Comparison of ENCODE assay signal across 2 cellular contexts in the genomic region with DNA sequence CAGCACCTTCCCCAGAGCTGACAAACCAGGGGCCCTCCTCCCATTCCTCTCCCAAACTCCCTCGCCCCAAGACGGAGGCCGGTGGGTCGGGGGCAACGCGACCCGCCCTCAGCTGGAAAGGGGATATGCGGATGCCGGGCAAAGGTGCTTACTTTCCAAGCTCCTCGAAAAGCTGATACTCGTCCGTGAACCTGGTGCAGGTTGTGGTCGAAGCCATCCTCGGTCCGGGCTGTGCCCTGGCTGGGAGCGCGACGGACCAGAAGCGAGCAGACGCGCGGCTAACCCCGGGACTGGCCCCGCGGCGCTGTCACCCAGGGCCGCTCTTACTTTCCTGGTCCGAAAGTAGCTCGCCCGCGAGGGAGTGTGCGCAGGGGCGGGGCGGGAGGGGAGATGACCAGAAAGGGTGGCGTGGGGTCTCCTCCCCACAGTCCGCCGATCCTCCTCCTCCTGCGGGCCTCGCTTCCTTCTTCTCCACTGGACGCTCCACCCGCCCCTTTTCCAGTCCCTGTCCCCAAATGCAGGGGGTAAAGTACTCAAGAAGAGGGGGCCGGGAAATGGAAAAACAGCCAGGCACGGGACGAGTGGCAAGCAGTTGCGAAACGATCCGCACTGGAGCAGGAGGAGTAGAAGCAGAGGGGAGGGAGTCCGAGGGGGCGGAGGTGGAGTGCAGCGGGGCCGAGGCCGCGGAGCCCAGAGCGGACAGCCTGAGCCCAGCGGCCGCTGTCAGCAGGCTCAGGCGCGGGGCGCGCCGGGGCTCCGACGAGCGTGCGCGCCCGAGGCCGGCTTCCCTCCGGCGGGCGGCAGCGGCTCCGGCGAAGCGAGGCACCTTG.
TF ChIP-seq lines count a peak whose summit lies in the region.

No MANE protein-coding gene starts in this region.

TF ChIP-seq in HEK293, 187 proteins besides CTCF, POLR2A, EP300 and RAD21:
- TF ChIP-seq, protein P1, sequence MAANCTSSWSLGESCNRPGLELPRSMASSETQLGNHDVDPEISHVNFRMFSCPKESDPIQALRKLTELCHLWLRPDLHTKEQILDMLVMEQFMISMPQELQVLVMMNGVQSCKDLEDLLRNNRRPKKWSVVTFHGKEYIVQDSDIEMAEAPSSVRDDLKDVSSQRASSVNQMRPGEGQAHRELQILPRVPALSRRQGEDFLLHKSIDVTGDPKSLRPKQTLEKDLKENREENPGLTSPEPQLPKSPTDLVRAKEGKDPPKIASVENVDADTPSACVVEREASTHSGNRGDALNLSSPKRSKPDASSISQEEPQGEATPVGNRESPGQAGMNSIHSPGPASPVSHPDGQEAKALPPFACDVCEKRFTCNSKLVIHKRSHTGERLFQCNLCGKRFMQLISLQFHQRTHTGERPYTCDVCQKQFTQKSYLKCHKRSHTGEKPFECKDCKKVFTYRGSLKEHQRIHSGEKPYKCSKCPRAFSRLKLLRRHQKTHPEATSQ (tag by site-specific recombination; IDR thresholded peaks at IDR 0.05) = no peak
- TF ChIP-seq ZBTB26 (tag by site-specific recombination; optimal IDR thresholded peaks at IDR 0.05) (peak; percentile 76), KLF9 (tag by site-specific recombination; IDR thresholded peaks at IDR 0.05; ENCODE audit: low read depth) (peak; percentile 31; the same call in 1 of the 2 replicates), SP2 (tag by site-specific recombination; IDR thresholded peaks at IDR 0.05) (peak; percentile 43), SP7 (tag by site-specific recombination; IDR thresholded peaks at IDR 0.05) (0 out of 2 replicates have a peak, but pooled peaks have one; percentile 3), GLIS2 (tag by site-specific recombination; IDR thresholded peaks at IDR 0.05) (peak; percentile 78), KLF16 (tag by site-specific recombination; IDR thresholded peaks at IDR 0.05) (peak; percentile 75), HOXC10 (CRISPR knock-in tag; IDR thresholded peaks at IDR 0.05) (no peak), KLF8 (tag by site-specific recombination; IDR thresholded peaks at IDR 0.05) (peak; percentile 54), GLIS1 (tag by site-specific recombination; IDR thresholded peaks at IDR 0.05) (peak; percentile 53; the same call in 1 of the 2 replicates), WT1 (tag by site-specific recombination; IDR thresholded peaks at IDR 0.05) (0 out of 2 replicates have a peak, but pooled peaks have one; percentile 16), SP3 (tag by site-specific recombination; IDR thresholded peaks at IDR 0.05) (peak; percentile 36), ZNF596 (tag by site-specific recombination; IDR thresholded peaks at IDR 0.05) (0 out of 2 replicates have a peak, but pooled peaks have one; percentile 33), ZFP3 (tag by site-specific recombination; IDR thresholded peaks at IDR 0.05; ENCODE audit: low read depth) (no peak), ZNF366 (tag by site-specific recombination; conservative IDR thresholded peaks at IDR 0.05) (no peak; the same call in 1 of the 2 replicates), ZBTB20 (tag by site-specific recombination; IDR thresholded peaks at IDR 0.05) (peak; percentile 51; the same call in 1 of the 2 replicates), ZNF660 (tag by site-specific recombination; IDR thresholded peaks at IDR 0.05) (0 out of 2 replicates have a peak, but pooled peaks have one; percentile 10), ZXDB (tag by site-specific recombination; IDR thresholded peaks at IDR 0.05) (peak; percentile 29), ZNF341 (tag by site-specific recombination; IDR thresholded peaks at IDR 0.05; ENCODE audit: low read depth) (peak; percentile 67), ZNF433 (tag by site-specific recombination; IDR thresholded peaks at IDR 0.05; ENCODE audit: low read depth) (no peak), ZNF274 (IDR thresholded peaks at IDR 0.05; ENCODE audit: low read length) (no peak), ZNF274 (tag by site-specific recombination; IDR thresholded peaks at IDR 0.05; ENCODE audit: borderline replicate concordance) (no peak), ZNF335 (tag by site-specific recombination; conservative IDR thresholded peaks at IDR 0.05) (peak; percentile 52; the same call in 1 of the 2 replicates)
- TF ChIP-seq, protein P2, sequence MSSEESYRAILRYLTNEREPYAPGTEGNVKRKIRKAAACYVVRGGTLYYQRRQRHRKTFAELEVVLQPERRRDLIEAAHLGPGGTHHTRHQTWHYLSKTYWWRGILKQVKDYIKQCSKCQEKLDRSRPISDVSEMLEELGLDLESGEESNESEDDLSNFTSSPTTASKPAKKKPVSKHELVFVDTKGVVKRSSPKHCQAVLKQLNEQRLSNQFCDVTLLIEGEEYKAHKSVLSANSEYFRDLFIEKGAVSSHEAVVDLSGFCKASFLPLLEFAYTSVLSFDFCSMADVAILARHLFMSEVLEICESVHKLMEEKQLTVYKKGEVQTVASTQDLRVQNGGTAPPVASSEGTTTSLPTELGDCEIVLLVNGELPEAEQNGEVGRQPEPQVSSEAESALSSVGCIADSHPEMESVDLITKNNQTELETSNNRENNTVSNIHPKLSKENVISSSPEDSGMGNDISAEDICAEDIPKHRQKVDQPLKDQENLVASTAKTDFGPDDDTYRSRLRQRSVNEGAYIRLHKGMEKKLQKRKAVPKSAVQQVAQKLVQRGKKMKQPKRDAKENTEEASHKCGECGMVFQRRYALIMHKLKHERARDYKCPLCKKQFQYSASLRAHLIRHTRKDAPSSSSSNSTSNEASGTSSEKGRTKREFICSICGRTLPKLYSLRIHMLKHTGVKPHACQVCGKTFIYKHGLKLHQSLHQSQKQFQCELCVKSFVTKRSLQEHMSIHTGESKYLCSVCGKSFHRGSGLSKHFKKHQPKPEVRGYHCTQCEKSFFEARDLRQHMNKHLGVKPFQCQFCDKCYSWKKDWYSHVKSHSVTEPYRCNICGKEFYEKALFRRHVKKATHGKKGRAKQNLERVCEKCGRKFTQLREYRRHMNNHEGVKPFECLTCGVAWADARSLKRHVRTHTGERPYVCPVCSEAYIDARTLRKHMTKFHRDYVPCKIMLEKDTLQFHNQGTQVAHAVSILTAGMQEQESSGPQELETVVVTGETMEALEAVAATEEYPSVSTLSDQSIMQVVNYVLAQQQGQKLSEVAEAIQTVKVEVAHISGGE (tag by site-specific recombination; conservative IDR thresholded peaks at IDR 0.05; ENCODE audit: low read depth) = peak; percentile 1; the same call in 1 of the 2 replicates

TF ChIP-seq in HepG2, 621 proteins besides CTCF, POLR2A, EP300 and RAD21 (continued from another document and continues in another):
- TF ChIP-seq ELK4 (CRISPR knock-in tag; IDR thresholded peaks at IDR 0.05; ENCODE audit: borderline replicate concordance) (no peak), CHD4 (IDR thresholded peaks at IDR 0.05; ENCODE audit: borderline replicate concordance, low read length) (no peak), FOXP4 (CRISPR knock-in tag; IDR thresholded peaks at IDR 0.05) (peak; percentile 25; the same call in 1 of the 2 replicates), ZIK1 (CRISPR knock-in tag; IDR thresholded peaks at IDR 0.05; ENCODE audit: borderline replicate concordance, low read depth) (0 out of 2 replicates have a peak, but pooled peaks have one; percentile 9), WIZ (CRISPR knock-in tag; IDR thresholded peaks at IDR 0.05) (no peak), RFX3 (CRISPR knock-in tag; IDR thresholded peaks at IDR 0.05) (no peak), RFXANK (CRISPR knock-in tag; IDR thresholded peaks at IDR 0.05) (no peak), ZNF792 (CRISPR knock-in tag; IDR thresholded peaks at IDR 0.05) (0 out of 2 replicates have a peak, but pooled peaks have one; percentile 3), NFYC (CRISPR knock-in tag; IDR thresholded peaks at IDR 0.05) (no peak), ZNF772 (CRISPR knock-in tag; IDR thresholded peaks at IDR 0.05) (0 out of 2 replicates have a peak, but pooled peaks have one; percentile 2), ETV6 (CRISPR knock-in tag; conservative IDR thresholded peaks at IDR 0.05) (peak; percentile 36; the same call in 1 of the 2 replicates), ATF5 (CRISPR knock-in tag; IDR thresholded peaks at IDR 0.05; ENCODE audit: low read depth) (no peak), SP5 (CRISPR knock-in tag; IDR thresholded peaks at IDR 0.05; ENCODE audit: borderline replicate concordance, low read depth) (peak; percentile 35; the same call in 1 of the 2 replicates), MTERF4 (CRISPR knock-in tag; IDR thresholded peaks at IDR 0.05) (no peak), NFIB (CRISPR knock-in tag; IDR thresholded peaks at IDR 0.05; ENCODE audit: borderline replicate concordance) (no peak), RFX5 (IDR thresholded peaks at IDR 0.05; ENCODE audit: low read depth, low read length) (no peak), FIP1L1 (IDR thresholded peaks at IDR 0.05; ENCODE audit: borderline replicate concordance, insufficient read depth, low read depth, low read length) (no peak), SKI (IDR thresholded peaks at IDR 0.05; ENCODE audit: partially characterized antibody) (peak; percentile 30), RCOR2 (CRISPR knock-in tag; IDR thresholded peaks at IDR 0.05) (0 out of 2 replicates have a peak, but pooled peaks have one; percentile 15), ZMYM4 (CRISPR knock-in tag; IDR thresholded peaks at IDR 0.05) (peak; percentile 52; the same call in 1 of the 2 replicates), TMF1 (CRISPR knock-in tag; IDR thresholded peaks at IDR 0.05; ENCODE audit: low read depth) (0 out of 2 replicates have a peak, but pooled peaks have one; percentile 30), ARNTL (CRISPR knock-in tag; IDR thresholded peaks at IDR 0.05) (peak; percentile 69; the same call in 1 of the 2 replicates), ZNF136 (CRISPR knock-in tag; IDR thresholded peaks at IDR 0.05; ENCODE audit: low read depth) (0 out of 2 replicates have a peak, but pooled peaks have one; percentile 44), POLR2G (IDR thresholded peaks at IDR 0.05; ENCODE audit: low read depth, low read length) (0 out of 2 replicates have a peak, but pooled peaks have one; percentile 14), TOPORS (CRISPR knock-in tag; IDR thresholded peaks at IDR 0.05) (peak; percentile 72; the same call in 1 of the 2 replicates)
- TF ChIP-seq, protein P3, sequence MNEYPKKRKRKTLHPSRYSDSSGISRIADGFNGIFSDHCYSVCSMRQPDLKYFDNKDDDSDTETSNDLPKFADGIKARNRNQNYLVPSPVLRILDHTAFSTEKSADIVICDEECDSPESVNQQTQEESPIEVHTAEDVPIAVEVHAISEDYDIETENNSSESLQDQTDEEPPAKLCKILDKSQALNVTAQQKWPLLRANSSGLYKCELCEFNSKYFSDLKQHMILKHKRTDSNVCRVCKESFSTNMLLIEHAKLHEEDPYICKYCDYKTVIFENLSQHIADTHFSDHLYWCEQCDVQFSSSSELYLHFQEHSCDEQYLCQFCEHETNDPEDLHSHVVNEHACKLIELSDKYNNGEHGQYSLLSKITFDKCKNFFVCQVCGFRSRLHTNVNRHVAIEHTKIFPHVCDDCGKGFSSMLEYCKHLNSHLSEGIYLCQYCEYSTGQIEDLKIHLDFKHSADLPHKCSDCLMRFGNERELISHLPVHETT (CRISPR knock-in tag; conservative IDR thresholded peaks at IDR 0.05) = 0 out of 2 replicates have a peak, but pooled peaks have one; percentile 22
- TF ChIP-seq, protein P4, sequence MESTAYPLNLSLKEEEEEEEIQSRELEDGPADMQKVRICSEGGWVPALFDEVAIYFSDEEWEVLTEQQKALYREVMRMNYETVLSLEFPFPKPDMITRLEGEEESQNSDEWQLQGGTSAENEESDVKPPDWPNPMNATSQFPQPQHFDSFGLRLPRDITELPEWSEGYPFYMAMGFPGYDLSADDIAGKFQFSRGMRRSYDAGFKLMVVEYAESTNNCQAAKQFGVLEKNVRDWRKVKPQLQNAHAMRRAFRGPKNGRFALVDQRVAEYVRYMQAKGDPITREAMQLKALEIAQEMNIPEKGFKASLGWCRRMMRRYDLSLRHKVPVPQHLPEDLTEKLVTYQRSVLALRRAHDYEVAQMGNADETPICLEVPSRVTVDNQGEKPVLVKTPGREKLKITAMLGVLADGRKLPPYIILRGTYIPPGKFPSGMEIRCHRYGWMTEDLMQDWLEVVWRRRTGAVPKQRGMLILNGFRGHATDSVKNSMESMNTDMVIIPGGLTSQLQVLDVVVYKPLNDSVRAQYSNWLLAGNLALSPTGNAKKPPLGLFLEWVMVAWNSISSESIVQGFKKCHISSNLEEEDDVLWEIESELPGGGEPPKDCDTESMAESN (CRISPR knock-in tag; conservative IDR thresholded peaks at IDR 0.05) = 0 out of 2 replicates have a peak, but pooled peaks have one; percentile 27
- TF ChIP-seq, protein P5, sequence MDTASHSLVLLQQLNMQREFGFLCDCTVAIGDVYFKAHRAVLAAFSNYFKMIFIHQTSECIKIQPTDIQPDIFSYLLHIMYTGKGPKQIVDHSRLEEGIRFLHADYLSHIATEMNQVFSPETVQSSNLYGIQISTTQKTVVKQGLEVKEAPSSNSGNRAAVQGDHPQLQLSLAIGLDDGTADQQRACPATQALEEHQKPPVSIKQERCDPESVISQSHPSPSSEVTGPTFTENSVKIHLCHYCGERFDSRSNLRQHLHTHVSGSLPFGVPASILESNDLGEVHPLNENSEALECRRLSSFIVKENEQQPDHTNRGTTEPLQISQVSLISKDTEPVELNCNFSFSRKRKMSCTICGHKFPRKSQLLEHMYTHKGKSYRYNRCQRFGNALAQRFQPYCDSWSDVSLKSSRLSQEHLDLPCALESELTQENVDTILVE (CRISPR knock-in tag; IDR thresholded peaks at IDR 0.05) = peak; percentile 17; the same call in 1 of the 2 replicates
